1 cellular context compared by ENCODE assay signal in the genomic region with DNA sequence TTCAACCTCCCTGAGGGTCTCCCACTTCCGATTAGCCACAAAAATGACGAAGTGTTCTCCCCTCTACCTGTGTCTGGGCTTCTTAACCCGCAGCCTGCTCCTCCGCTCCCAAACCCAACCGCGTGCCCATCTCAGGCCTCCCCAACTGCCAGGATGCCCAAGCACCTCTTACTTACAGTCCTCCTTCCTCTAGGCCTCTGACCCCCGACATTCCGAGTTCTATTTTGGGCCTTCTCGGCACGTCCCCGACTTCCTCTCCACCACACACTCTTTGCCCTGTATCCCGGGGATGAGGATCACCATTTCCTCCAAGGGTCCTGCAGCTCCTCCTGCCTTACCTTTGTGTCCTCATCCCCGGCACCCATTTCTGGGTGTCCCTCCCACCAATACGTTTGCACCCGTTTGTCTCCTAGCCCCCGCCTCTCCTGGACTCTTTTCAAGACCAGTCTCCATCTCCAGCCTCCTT.
TF ChIP-seq lines count a peak whose summit lies in the region.

No MANE protein-coding gene starts in this region.

TF ChIP-seq in HEK293, 187 proteins besides CTCF, POLR2A, EP300 and RAD21:
- TF ChIP-seq, protein P1, sequence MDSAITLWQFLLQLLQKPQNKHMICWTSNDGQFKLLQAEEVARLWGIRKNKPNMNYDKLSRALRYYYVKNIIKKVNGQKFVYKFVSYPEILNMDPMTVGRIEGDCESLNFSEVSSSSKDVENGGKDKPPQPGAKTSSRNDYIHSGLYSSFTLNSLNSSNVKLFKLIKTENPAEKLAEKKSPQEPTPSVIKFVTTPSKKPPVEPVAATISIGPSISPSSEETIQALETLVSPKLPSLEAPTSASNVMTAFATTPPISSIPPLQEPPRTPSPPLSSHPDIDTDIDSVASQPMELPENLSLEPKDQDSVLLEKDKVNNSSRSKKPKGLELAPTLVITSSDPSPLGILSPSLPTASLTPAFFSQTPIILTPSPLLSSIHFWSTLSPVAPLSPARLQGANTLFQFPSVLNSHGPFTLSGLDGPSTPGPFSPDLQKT (IDR thresholded peaks at IDR 0.05; ENCODE audit: borderline replicate concordance, low read depth, low read length): no peak
- TF ChIP-seq, protein P2, sequence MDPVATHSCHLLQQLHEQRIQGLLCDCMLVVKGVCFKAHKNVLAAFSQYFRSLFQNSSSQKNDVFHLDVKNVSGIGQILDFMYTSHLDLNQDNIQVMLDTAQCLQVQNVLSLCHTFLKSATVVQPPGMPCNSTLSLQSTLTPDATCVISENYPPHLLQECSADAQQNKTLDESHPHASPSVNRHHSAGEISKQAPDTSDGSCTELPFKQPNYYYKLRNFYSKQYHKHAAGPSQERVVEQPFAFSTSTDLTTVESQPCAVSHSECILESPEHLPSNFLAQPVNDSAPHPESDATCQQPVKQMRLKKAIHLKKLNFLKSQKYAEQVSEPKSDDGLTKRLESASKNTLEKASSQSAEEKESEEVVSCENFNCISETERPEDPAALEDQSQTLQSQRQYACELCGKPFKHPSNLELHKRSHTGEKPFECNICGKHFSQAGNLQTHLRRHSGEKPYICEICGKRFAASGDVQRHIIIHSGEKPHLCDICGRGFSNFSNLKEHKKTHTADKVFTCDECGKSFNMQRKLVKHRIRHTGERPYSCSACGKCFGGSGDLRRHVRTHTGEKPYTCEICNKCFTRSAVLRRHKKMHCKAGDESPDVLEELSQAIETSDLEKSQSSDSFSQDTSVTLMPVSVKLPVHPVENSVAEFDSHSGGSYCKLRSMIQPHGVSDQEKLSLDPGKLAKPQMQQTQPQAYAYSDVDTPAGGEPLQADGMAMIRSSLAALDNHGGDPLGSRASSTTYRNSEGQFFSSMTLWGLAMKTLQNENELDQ (tag by site-specific recombination; IDR thresholded peaks at IDR 0.05; ENCODE audit: low read depth): 0 out of 2 replicates have a peak, but pooled peaks have one; percentile 8
- TF ChIP-seq GLI4 (tag by site-specific recombination; IDR thresholded peaks at IDR 0.05) (peak; percentile 12; the same call in 1 of the 2 replicates), ZNF600 (tag by site-specific recombination; IDR thresholded peaks at IDR 0.05) (peak; percentile 58), MYNN (tag by site-specific recombination; IDR thresholded peaks at IDR 0.05; ENCODE audit: borderline replicate concordance) (0 out of 2 replicates have a peak, but pooled peaks have one; percentile 41)
